In the genomic region with DNA sequence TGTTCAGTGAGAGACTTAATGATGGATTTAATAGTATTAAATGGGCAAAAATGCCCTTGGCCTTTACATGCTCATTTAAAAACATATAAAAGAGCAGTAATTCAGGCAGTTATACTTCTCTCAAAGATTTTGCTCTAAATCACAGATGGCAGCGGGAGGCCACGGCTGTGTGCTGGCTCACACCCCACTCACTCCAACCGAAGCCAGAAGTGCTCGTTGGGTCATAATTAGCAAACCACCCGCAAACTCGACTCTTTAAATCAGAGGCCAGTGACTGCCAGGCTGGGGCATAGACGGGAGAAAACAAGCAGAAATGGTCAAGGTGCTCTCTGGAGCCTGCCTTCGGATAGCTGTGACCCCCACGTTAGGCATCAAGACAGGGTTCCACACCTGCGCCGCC, we compare ENCODE assay signal across 12 cellular contexts.
DNase-seq lines count a peak whose midpoint lies in the region; TF ChIP-seq lines count a peak whose summit lies in the region.
"Had no signal": no experiment of that assay in that cellular context is flagged by ENCODE, and none has a peak within 500 bp of the region (broad histone marks: within the 10 kb centered on the region; RNA-seq: fewer than 3 reads in every experiment).

No MANE protein-coding gene starts in this region.

- TF ChIP-seq CTCF in chondrocyte (IDR thresholded peaks at IDR 0.05) (no peak), nephron (IDR thresholded peaks at IDR 0.05; ENCODE audit: unreplicated experiment in 3 of 3) (no peak)

- H3K4me3 Mint-ChIP-seq in chondrocyte (ENCODE audit: unreplicated experiment), result no peak overlapping the region
- H3K4me3 Mint-ChIP-seq in nephron, result no peak overlapping the region
- H3K4me3 Mint-ChIP-seq: CD8-positive, alpha-beta memory T cell; GM23338; H9 had no signal

- DNase-seq in G401 (ENCODE audit: low spot score) (peak; percentile 73), NCI-H1694 treated with DMSO at 0.1 percent for 48 hours (lab: John Stamatoyannopoulos, UW) (peak; percentile 57), chondrocyte (ENCODE audit: low spot score) (no peak), ecto neural progenitor cell (ENCODE audit: low spot score) (no peak)
- no peak for DNase-seq in activated naive CD4-positive, alpha-beta T cell (lab: John Stamatoyannopoulos, UW)
- no peak for DNase-seq in activated naive CD4-positive, alpha-beta T cell treated with Interleukin-2 at 50 U/mL for 16 hours
- DNase-seq: Caco-2; CD8-positive, alpha-beta memory T cell; DMS79; H9 had no signal

- in situ Hi-C loops in G401 (cut with HindIII; ENCODE audit: low sequenced_read_pairs), result no loop called here

- H3K27me3 Mint-ChIP-seq in chondrocyte (ENCODE audit: low read depth) (no peaks in the 10 kb centered on the region), nephron (ENCODE audit: low read depth) (no peaks in the 10 kb centered on the region)
- H3K27me3 Mint-ChIP-seq: CD8-positive, alpha-beta memory T cell had no signal

- H3K4me1 Mint-ChIP-seq in chondrocyte (ENCODE audit: low read depth) (peaks cover 31% of the 10 kb centered on the region), nephron (peaks cover 28% of the 10 kb centered on the region)
- H3K4me1 Mint-ChIP-seq: CD8-positive, alpha-beta memory T cell; GM23338; H9 had no signal

- H3K27ac Mint-ChIP-seq in chondrocyte (ENCODE audit: unreplicated experiment), result peak overlapping the region; percentile 61
- peak overlapping the region; percentile 59 to 86 (median 64) for H3K27ac Mint-ChIP-seq in nephron
- H3K27ac Mint-ChIP-seq: CD8-positive, alpha-beta memory T cell; GM23338 had no signal

- no peaks in the 10 kb centered on the region for H3K9me3 Mint-ChIP-seq in chondrocyte (ENCODE audit: low read depth)
- H3K9me3 Mint-ChIP-seq in nephron, result no peaks in the 10 kb centered on the region
- H3K9me3 Mint-ChIP-seq: CD8-positive, alpha-beta memory T cell; GM23338; H9 had no signal

- H3K36me3 Mint-ChIP-seq in chondrocyte (ENCODE audit: low read depth), result peaks cover 1% of the 10 kb centered on the region
- peaks cover 24% of the 10 kb centered on the region for H3K36me3 Mint-ChIP-seq in nephron (ENCODE audit: low read depth)
- H3K36me3 Mint-ChIP-seq: CD8-positive, alpha-beta memory T cell had no signal

Comparison
In these comparisons a context has a peak if more than half of its experiments do, and no peak if none do; other contexts are left out.
1. DNase-seq: peak in G401 (single experiment) and NCI-H1694 treated with DMSO at 0.1 percent for 48 hours (single experiment); none in chondrocyte (single experiment), ecto neural progenitor cell (single experiment), activated naive CD4-positive, alpha-beta T cell (0 of 4) and activated naive CD4-positive, alpha-beta T cell treated with Interleukin-2 at 50 U/mL for 16 hours (single experiment).